27 cellular contexts compared by ENCODE assay signal in genomic region chr14:87139299-87139698, GRCh38.
DNase-seq lines count a peak whose midpoint lies in the region; ATAC-seq, FAIRE-seq and TF ChIP-seq lines count a peak whose summit lies in the region.
"Had no signal": no experiment of that assay in that cellular context is flagged by ENCODE, and none has a peak within 500 bp of the region (broad histone marks: within the 10 kb centered on the region; RNA-seq: fewer than 3 reads in every experiment).

No MANE protein-coding gene starts in this region.

- H2AFZ ChIP-seq in IMR-90 (replicated peaks; ENCODE audit: low read length, poor library complexity): no peak overlapping the region

- no peaks in the 10 kb centered on the region for H3K36me3 Mint-ChIP-seq in nephron (ENCODE audit: low read depth)
- H3K36me3 Mint-ChIP-seq in stimulated activated memory B cell treated with anti-CD40 and anti-IgM and Interleukin-4, amounts not matched to agents 10 μg/mL and 1 μg/mL and 100 μg/mL, for 72 hours: no peaks in the 10 kb centered on the region
- H3K36me3 Mint-ChIP-seq: CD4-positive, alpha-beta memory T cell; IgD-negative memory B cell had no signal

- no peak overlapping the region for H2BK20ac ChIP-seq in IMR-90 (ENCODE audit: low read depth, low read length)

- no peak overlapping the region for H2BK120ac ChIP-seq in IMR-90 (ENCODE audit: low read depth, low read length)

- H3K9ac ChIP-seq in IMR-90 (ENCODE audit: low read depth, low read length): no peak overlapping the region

- H4K20me1 ChIP-seq in IMR-90 (ENCODE audit: insufficient read depth, low read length): no peaks in the 10 kb centered on the region

- no peak overlapping the region for H3K4me3 ChIP-seq in IMR-90 (ENCODE audit: insufficient read depth, low read depth, low read length)
- no peak overlapping the region for H3K4me3 ChIP-seq in bronchial epithelial cell (ENCODE audit: low read depth, low read length)
- H3K4me3 ChIP-seq in fibroblast of the aortic adventitia (ENCODE audit: low read depth, low read length): no peak overlapping the region

- H4K8ac ChIP-seq in IMR-90 (ENCODE audit: low read depth in 2 of 2, low read length in 2 of 2): no peak overlapping the region

- no peak overlapping the region for H4K91ac ChIP-seq in IMR-90 (ENCODE audit: insufficient read depth, low read depth, low read length)

- dilution Hi-C loops in IMR-90 (cut with HindIII; ENCODE audit: low sequenced_read_pairs, unreplicated experiment): no loop called here

- no peaks in the 10 kb centered on the region; the same call in 1 of the 2 replicates for H3K4me1 ChIP-seq in IMR-90 (ENCODE audit: control insufficient read depth, insufficient read depth, low read length)
- H3K4me1 ChIP-seq: Caco-2 had no signal

- H3K9me3 ChIP-seq in IMR-90 (ENCODE audit: control insufficient read depth, insufficient read depth, low read length): no peaks in the 10 kb centered on the region; the same call in 1 of the 2 replicates
- H3K9me3 ChIP-seq: Caco-2 had no signal

- no peak for FAIRE-seq in bronchial epithelial cell (lab: Jason Lieb, UNC)
- FAIRE-seq: GM12891, H54 had no signal

- H3K27me3 Mint-ChIP-seq in nephron (ENCODE audit: low read depth): no peaks in the 10 kb centered on the region
- H3K27me3 Mint-ChIP-seq in stimulated activated memory B cell treated with anti-CD40 and anti-IgM and Interleukin-4, amounts not matched to agents 10 μg/mL and 1 μg/mL and 100 μg/mL, for 72 hours: no peaks in the 10 kb centered on the region
- H3K27me3 Mint-ChIP-seq: CD4-positive, alpha-beta memory T cell; IgD-negative memory B cell had no signal

- H3K18ac ChIP-seq in IMR-90 (ENCODE audit: low read depth, low read length): no peak overlapping the region

- H2BK15ac ChIP-seq in IMR-90 (ENCODE audit: low read depth, low read length): no peak overlapping the region

- no peak for TF ChIP-seq RAD21 in IMR-90 (IDR thresholded peaks at IDR 0.05; ENCODE audit: low read length)

- no TSS peak for BruUV-seq in IMR-90 (replicated peaks; lab: Mats Ljungman, UMichigan)

- POLR2A ChIA-PET in IMR-90 (lab: Charles Lee; ENCODE audit: unreplicated experiment): no interaction called here

- H3K4me2 ChIP-seq in IMR-90 (ENCODE audit: low read depth, low read length): no peak overlapping the region

- no CpG with 5 or more reads among the region's 2 CpGs for WGBS in IMR-90 (ENCODE audit: extremely low coverage in 2 of 2, insufficient read length in 1 of 2), 2 experiments

- in situ Hi-C loops in IMR-90 (cut with MboI; ENCODE audit: low sequenced_read_pairs): no loop called here

- DNase-seq in IMR-90: peak; percentile 46
- DNase-seq in bronchial epithelial cell (ENCODE audit: low read depth): peak; percentile 26
- peak; percentile 47 for DNase-seq in fibroblast of the aortic adventitia (ENCODE audit: low read depth)
- no peak for DNase-seq in NCI-H187 (lab: John Stamatoyannopoulos, UW)
- DNase-seq in left lobe of liver (ENCODE audit: low spot score): no peak
- DNase-seq in COLO668 (lab: John Stamatoyannopoulos, UW; ENCODE audit: unreplicated experiment): no peak
- DNase-seq: C1 segment of cervical spinal cord; Caco-2; CD4-positive, alpha-beta memory T cell; DMS 273 treated with DMSO at 0.1 percent for 48 hours; DMS79; GF-D8; MV-4-11; NCI-H1105; NCI-H146; NCI-H2029 treated with DMSO at 0.1 percent for 48 hours; NCI-H226; NCI-H510A; NCI-H69; SHP77 treated with DMSO at 0.1 percent for 48 hours had no signal

- no peak overlapping the region for H3K4ac ChIP-seq in IMR-90 (ENCODE audit: low read depth, low read length)

- H2BK5ac ChIP-seq in IMR-90 (ENCODE audit: low read depth, low read length, poor library complexity, severe bottlenecking): no peak overlapping the region

- no peak for TF ChIP-seq CTCF in IMR-90 (conservative IDR thresholded peaks at IDR 0.05; ENCODE audit: low read depth, low read length)
- TF ChIP-seq CTCF in bronchial epithelial cell (IDR thresholded peaks at IDR 0.05; ENCODE audit: insufficient read depth, low read length, severe bottlenecking): no peak
- no peak for TF ChIP-seq CTCF in fibroblast of the aortic adventitia (IDR thresholded peaks at IDR 0.05; ENCODE audit: insufficient read depth, low read length)
- TF ChIP-seq CTCF in nephron (IDR thresholded peaks at IDR 0.05; ENCODE audit: unreplicated experiment in 3 of 3): no peak

- H3K36me3 ChIP-seq in IMR-90 (ENCODE audit: control insufficient read depth, insufficient read depth, low read length) (no peaks in the 10 kb centered on the region), bronchial epithelial cell (ENCODE audit: control insufficient read depth, insufficient read depth, low read length) (no peaks in the 10 kb centered on the region)

- H3K4me1 Mint-ChIP-seq in nephron: peaks cover 8% of the 10 kb centered on the region
- H3K4me1 Mint-ChIP-seq in stimulated activated memory B cell treated with anti-CD40 and anti-IgM and Interleukin-4, amounts not matched to agents 10 μg/mL and 1 μg/mL and 100 μg/mL, for 72 hours: no peaks in the 10 kb centered on the region
- H3K4me1 Mint-ChIP-seq: CD4-positive, alpha-beta memory T cell; IgD-negative memory B cell had no signal

- no peak overlapping the region for H2AK9ac ChIP-seq in IMR-90 (replicated peaks; ENCODE audit: low read depth, low read length, poor library complexity)

- H2AK5ac ChIP-seq in IMR-90 (ENCODE audit: low read depth, low read length): no peak overlapping the region

- no peak overlapping the region for H3K56ac ChIP-seq in IMR-90 (ENCODE audit: extremely low read depth, insufficient read depth, low read length)

- no peaks in the 10 kb centered on the region for H3K9me3 Mint-ChIP-seq in nephron
- peaks cover 9% of the 10 kb centered on the region for H3K9me3 Mint-ChIP-seq in stimulated activated memory B cell treated with anti-CD40 and anti-IgM and Interleukin-4, amounts not matched to agents 10 μg/mL and 1 μg/mL and 100 μg/mL, for 72 hours

- intact Hi-C loops in IMR-90 (cut with micrococcal nuclease): no loop called here

- no peak for TF ChIP-seq POLR2A in IMR-90 (IDR thresholded peaks at IDR 0.05; ENCODE audit: low read depth, low read length)

- H3K79me1 ChIP-seq in IMR-90 (ENCODE audit: low read depth in 1 of 2, low read length in 2 of 2): no peaks in the 10 kb centered on the region

- H3K4me3 Mint-ChIP-seq in nephron: no peak overlapping the region
- H3K4me3 Mint-ChIP-seq in stimulated activated memory B cell treated with anti-CD40 and anti-IgM and Interleukin-4, amounts not matched to agents 10 μg/mL and 1 μg/mL and 100 μg/mL, for 72 hours: no peak overlapping the region
- H3K4me3 Mint-ChIP-seq: CD4-positive, alpha-beta memory T cell; IgD-negative memory B cell had no signal

- no peak overlapping the region for H3K27ac ChIP-seq in IMR-90 (ENCODE audit: insufficient read depth, low read length)
- H3K27ac ChIP-seq: RWPE1 had no signal

- H3K23ac ChIP-seq in IMR-90 (ENCODE audit: low read depth, low read length): no peak overlapping the region

- no peak overlapping the region for H4K5ac ChIP-seq in IMR-90 (ENCODE audit: low read depth, low read length)

- no peaks in the 10 kb centered on the region for H3K9me1 ChIP-seq in IMR-90 (ENCODE audit: insufficient read depth, low read length)

- peak overlapping the region; percentile 3 to 16 (median 8) for H3K27ac Mint-ChIP-seq in nephron
- no peak overlapping the region for H3K27ac Mint-ChIP-seq in stimulated activated memory B cell treated with anti-CD40 and anti-IgM and Interleukin-4, amounts not matched to agents 10 μg/mL and 1 μg/mL and 100 μg/mL, for 72 hours
- H3K27ac Mint-ChIP-seq: CD4-positive, alpha-beta memory T cell; IgD-negative memory B cell had no signal

- ATAC-seq in IMR-90 (ENCODE audit: low read depth) (no peak), left lobe of liver (no peak)
- no peak for ATAC-seq in stimulated activated memory B cell treated with anti-CD40 and anti-IgM and Interleukin-4, amounts not matched to agents 10 μg/mL and 1 μg/mL and 100 μg/mL, for 72 hours
- ATAC-seq: Panc1 had no signal

- CTCF ChIA-PET in IMR-90 (lab: Yijun Ruan, JAX): no interaction called here

- H3K27me3 ChIP-seq in IMR-90 (ENCODE audit: control insufficient read depth, insufficient read depth, low read length) (no peaks in the 10 kb centered on the region), bronchial epithelial cell (ENCODE audit: control insufficient read depth, insufficient read depth, low read length) (no peaks in the 10 kb centered on the region)

- H3K14ac ChIP-seq in IMR-90 (replicated peaks; ENCODE audit: low read depth, low read length): no peak overlapping the region

TF ChIP-seq in IMR-90, 13 proteins besides CTCF, POLR2A, EP300 and RAD21:
- TF ChIP-seq RCOR1 (IDR thresholded peaks at IDR 0.05; ENCODE audit: insufficient replicate concordance, low read length) (no peak), FOS (IDR thresholded peaks at IDR 0.05; ENCODE audit: low read depth, low read length) (no peak), MAZ (IDR thresholded peaks at IDR 0.05; ENCODE audit: borderline replicate concordance, low read depth, low read length) (no peak), NFE2L2 (IDR thresholded peaks at IDR 0.05; ENCODE audit: low read depth, low read length) (no peak), MAFK (IDR thresholded peaks at IDR 0.05; ENCODE audit: low read depth, low read length) (no peak), ELK1 (IDR thresholded peaks at IDR 0.05; ENCODE audit: borderline replicate concordance, low read depth, low read length) (no peak), SMC3 (IDR thresholded peaks at IDR 0.05; ENCODE audit: low read depth, low read length) (no peak), CHD1 (IDR thresholded peaks at IDR 0.05; ENCODE audit: low read depth, low read length) (no peak), CEBPB (IDR thresholded peaks at IDR 0.05; ENCODE audit: low read depth, low read length) (no peak), BHLHE40 (IDR thresholded peaks at IDR 0.05; ENCODE audit: low read depth, low read length) (no peak), MXI1 (IDR thresholded peaks at IDR 0.05; ENCODE audit: borderline replicate concordance, low read depth, low read length) (no peak)
TF ChIP-seq in IMR-90: peak in this region for 0.

Comparison
In these comparisons a context has a peak if more than half of its experiments do, and no peak if none do; other contexts are left out.
1. DNase-seq: peak in IMR-90 (single experiment), bronchial epithelial cell (single experiment) and fibroblast of the aortic adventitia (single experiment); none in NCI-H187 (0 of 2), left lobe of liver (single experiment) and COLO668 (single experiment).